8 cellular contexts compared by ENCODE assay signal in the genomic region with DNA sequence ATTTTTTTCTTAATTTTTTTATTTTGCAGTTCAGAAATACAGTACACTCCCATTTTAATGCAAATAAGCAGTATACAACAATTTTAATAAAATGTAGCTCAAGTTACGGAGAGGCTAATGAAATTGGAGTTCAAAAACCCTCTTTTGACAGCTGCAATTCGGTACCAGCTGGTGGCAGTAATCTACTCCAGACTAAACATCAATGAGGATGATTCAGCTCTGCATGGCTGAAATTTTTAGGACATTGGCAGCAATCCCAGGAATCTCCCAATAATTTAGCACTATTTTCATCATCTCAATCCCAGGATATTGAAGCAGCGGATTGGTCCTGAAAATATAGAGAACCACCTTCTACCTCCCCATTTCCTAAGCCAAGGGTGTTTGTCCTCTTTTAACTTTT.
DNase-seq lines count a peak whose midpoint lies in the region; ATAC-seq and TF ChIP-seq lines count a peak whose summit lies in the region.

No MANE protein-coding gene starts in this region.

- H3K36me3 ChIP-seq in RWPE2 (ENCODE audit: low read depth) (no peaks in the 10 kb centered on the region), tibial nerve (no peaks in the 10 kb centered on the region)

- H3K27ac Mint-ChIP-seq in activated naive CD4-positive, alpha-beta T cell treated with anti-CD3 and anti-CD28 coated beads, Interleukin-2, amount 50 U/mL, for 72 hours: no peak overlapping the region

- H3K9me3 Mint-ChIP-seq in activated naive CD4-positive, alpha-beta T cell treated with anti-CD3 and anti-CD28 coated beads, Interleukin-2, amount 50 U/mL, for 72 hours: no peaks in the 10 kb centered on the region

- H3K9me3 ChIP-seq in RWPE2 (ENCODE audit: severe bottlenecking) (no peaks in the 10 kb centered on the region), tibial nerve (no peaks in the 10 kb centered on the region)

- no peak for TF ChIP-seq POLR2A in tibial nerve (IDR thresholded peaks at IDR 0.05)

- no peaks in the 10 kb centered on the region for H3K27me3 ChIP-seq in RWPE2 (ENCODE audit: insufficient read depth, poor library complexity, severe bottlenecking)
- no peaks in the 10 kb centered on the region for H3K27me3 ChIP-seq in tibial nerve

- no peak overlapping the region for H3K27ac ChIP-seq in RWPE2 (ENCODE audit: poor library complexity, severe bottlenecking)
- H3K27ac ChIP-seq in tibial nerve: no peak overlapping the region

- H3K4me1 ChIP-seq in RWPE2 (ENCODE audit: insufficient read depth, poor library complexity, severe bottlenecking) (no peaks in the 10 kb centered on the region), tibial nerve (peaks cover 0 to 7% (median 0%) of the 10 kb centered on the region in 4 donors)

- TF ChIP-seq CTCF in RWPE2 (IDR thresholded peaks at IDR 0.05; ENCODE audit: poor library complexity, severe bottlenecking) (peak; percentile 37), tibial nerve (IDR thresholded peaks at IDR 0.05) (peak in 3 of 5 experiments; percentile 18 to 29 (median 21))

- WGBS in tibial nerve, 2 donors: 14 to 40% methylated on average over 3 of the region's 3 CpGs

- TF ChIP-seq EP300 in tibial nerve (IDR thresholded peaks at IDR 0.05): peak in 1 of 2 donors; percentile 36

- H3K4me3 ChIP-seq in RWPE2 (ENCODE audit: severe bottlenecking): no peak overlapping the region
- no peak overlapping the region for H3K4me3 ChIP-seq in tibial nerve

- no peaks in the 10 kb centered on the region for H3K36me3 Mint-ChIP-seq in activated naive CD4-positive, alpha-beta T cell treated with anti-CD3 and anti-CD28 coated beads, Interleukin-2, amount 50 U/mL, for 72 hours

- DNase-seq in NCI-H1417 (lab: John Stamatoyannopoulos, UW) (peak in 2 of 3 experiments; percentile 49 to 79), NCI-H1417 treated with DMSO at 0.1 percent for 48 hours (lab: John Stamatoyannopoulos, UW) (no peak), RWPE2 (ENCODE audit: low spot score) (no peak), foreskin melanocyte (peak; percentile 32), tibial nerve (ENCODE audit: low spot score in 2 of 2) (peak in 1 of 2 donors; percentile 44), SKM-1 (lab: John Stamatoyannopoulos, UW; ENCODE audit: unreplicated experiment) (no peak)
- DNase-seq in activated CD4-positive, alpha-beta T cell treated with anti-CD3 and anti-CD28 coated beads for 48 hours: no peak
- no peak for DNase-seq in activated naive CD4-positive, alpha-beta T cell treated with anti-CD3 and anti-CD28 coated beads, Interleukin-2, amount 50 U/mL, for 72 hours (ENCODE audit: low spot score in 2 of 2)

- ATAC-seq in RWPE2 (ENCODE audit: low read depth): no peak
- ATAC-seq in activated naive CD4-positive, alpha-beta T cell treated with anti-CD3 and anti-CD28 coated beads, Interleukin-2, amount 50 U/mL, for 72 hours: no peak

Comparison
In these comparisons a context has a peak if more than half of its experiments do, and no peak if none do; other contexts are left out.
1. DNase-seq: peak in NCI-H1417 (2 of 3) and foreskin melanocyte (single experiment); none in NCI-H1417 treated with DMSO at 0.1 percent for 48 hours (single experiment), RWPE2 (single experiment), activated CD4-positive, alpha-beta T cell treated with anti-CD3 and anti-CD28 coated beads for 48 hours (single experiment), activated naive CD4-positive, alpha-beta T cell treated with anti-CD3 and anti-CD28 coated beads, Interleukin-2, amount 50 U/mL, for 72 hours (0 of 2) and SKM-1 (single experiment).